8 cellular contexts compared by ENCODE assay signal in the genomic region with DNA sequence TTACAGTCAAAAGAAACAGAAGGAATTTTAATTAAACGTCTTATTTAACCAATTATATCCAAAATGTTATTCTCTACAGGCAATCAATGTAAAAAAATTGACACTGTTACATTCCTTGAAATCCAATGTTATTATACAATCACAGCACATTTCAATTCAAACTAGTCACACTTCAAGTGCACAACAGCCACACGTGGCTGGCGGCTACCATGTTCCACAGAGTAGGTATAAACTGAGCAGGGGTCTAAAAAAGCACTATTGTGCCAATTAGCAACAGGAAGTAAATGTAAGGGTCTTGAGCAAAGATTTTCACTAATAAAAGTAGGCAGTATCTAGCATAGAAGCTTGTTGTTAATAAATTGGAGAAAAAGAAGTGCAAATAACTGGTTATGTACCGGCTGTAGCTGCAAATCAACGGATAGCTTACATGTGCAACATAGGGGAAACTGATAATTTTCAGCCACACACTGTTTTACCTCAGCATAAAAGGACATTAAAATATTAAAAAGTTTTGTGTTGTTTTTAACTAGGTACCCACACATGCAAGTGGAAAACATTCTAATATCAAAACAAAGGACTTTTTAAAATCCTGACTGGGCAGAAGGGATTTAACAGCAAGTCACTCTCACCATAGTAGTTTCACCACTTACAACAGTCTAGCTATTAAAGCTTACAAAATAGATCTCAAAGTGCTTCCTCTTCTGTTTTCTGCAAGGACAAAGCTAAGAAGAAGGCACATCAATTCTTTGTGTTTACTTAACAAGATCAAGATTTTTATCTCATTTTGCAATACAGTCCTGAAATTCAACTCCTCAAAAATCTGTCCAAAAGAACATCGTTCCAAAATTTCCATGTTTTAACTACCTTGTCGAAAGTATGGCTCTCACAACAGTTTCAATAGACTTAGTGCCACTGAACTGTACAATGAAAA. TPM values are rescaled to one million over a fixed set of nuclear protein-coding genes. Genes with fewer than 3 reads are reported as not detected.
DNase-seq lines count a peak whose midpoint lies in the region; ATAC-seq and TF ChIP-seq lines count a peak whose summit lies in the region.

No MANE protein-coding gene starts in this region.

- intact Hi-C loops in CD14-positive monocyte (cut with micrococcal nuclease) = loop anchor here (5.0 kb wide), 4 partner anchors 38 to 943 kb away; a partner anchor contains a TSS
- intact Hi-C loops in posterior cingulate gyrus (cut with DNase I) = loop anchor here (5.0 kb wide), 1 partner anchor 243 kb away; a partner anchor contains a TSS

- H3K36me3 Mint-ChIP-seq in CD14-positive monocyte = peaks cover 2 to 14% of the 10 kb centered on the region in 2 donors

- no peak for TF ChIP-seq CTCF in CD14-positive monocyte (IDR thresholded peaks at IDR 0.05)
- TF ChIP-seq CTCF in astrocyte of the spinal cord (IDR thresholded peaks at IDR 0.05; ENCODE audit: low read depth, low read length) = no peak

- no peaks in the 10 kb centered on the region for H3K9me3 ChIP-seq in muscle layer of duodenum (ENCODE audit: control insufficient read depth in 1 of 2, low read length in 2 of 2)

- H3K27ac Mint-ChIP-seq in CD14-positive monocyte = peak overlapping the region; percentile 70 to 100 (median 100)

- peaks cover 14 to 63% of the 10 kb centered on the region in 2 donors for H3K4me1 ChIP-seq in muscle layer of duodenum (ENCODE audit: control insufficient read depth in 1 of 2, insufficient read depth in 2 of 2, low read length in 2 of 2)

- H3K4me1 Mint-ChIP-seq in CD14-positive monocyte = peaks cover 61% of the 10 kb centered on the region

- H3K4me3 Mint-ChIP-seq in CD14-positive monocyte = peak overlapping the region; percentile 4 to 68

- no peaks in the 10 kb centered on the region for H3K27me3 ChIP-seq in muscle layer of duodenum (ENCODE audit: low read depth, low read length)

- peak overlapping the region; percentile 88 for H3K4me3 ChIP-seq in astrocyte of the spinal cord (ENCODE audit: low read depth, low read length)
- H3K4me3 ChIP-seq in muscle layer of duodenum (ENCODE audit: low read depth in 1 of 2, low read length in 2 of 2) = peak overlapping the region; percentile 96 to 97

- peaks cover 0 to 19% of the 10 kb centered on the region in 2 donors for H3K36me3 ChIP-seq in muscle layer of duodenum (ENCODE audit: control insufficient read depth in 1 of 2, insufficient read depth in 2 of 2, low read length in 2 of 2)

- DNase-seq in CD14-positive monocyte (ENCODE audit: low spot score) (no peak), Kasumi-1 (lab: John Stamatoyannopoulos, UW) (peak; percentile 10 to 33), astrocyte of the spinal cord (ENCODE audit: low read depth, low spot score) (no peak), posterior cingulate gyrus (no peak)
- no peak for DNase-seq in central memory CD4-positive, alpha-beta T cell

- peak overlapping the region; percentile 100 for H3K27ac ChIP-seq in muscle layer of duodenum (ENCODE audit: low read length)

- H3K27me3 Mint-ChIP-seq in CD14-positive monocyte (ENCODE audit: low read depth in 3 of 3) = no peaks in the 10 kb centered on the region

- ATAC-seq in GM19452 (IDR thresholded peaks at IDR 0.05; ENCODE audit: unreplicated experiment) = no peak
- ATAC-seq in GM18519 (IDR thresholded peaks at IDR 0.05; ENCODE audit: low FRiP score, unreplicated experiment) = no peak

- in situ Hi-C loops in astrocyte of the spinal cord (cut with HindIII; ENCODE audit: low sequenced_read_pairs) = no loop called here

- no peaks in the 10 kb centered on the region for H3K9me3 Mint-ChIP-seq in CD14-positive monocyte

RNA-seq across cellular contexts. Expression of a gene that starts 2.5 kb away (rescaled TPM):
- polyA plus RNA-seq in CD14-positive monocyte = 100 to 1,000 TPM; 251 to 324 TPM

RNA-seq across cellular contexts. Expression of a gene that starts 25.2 kb away (rescaled TPM):
- 10 to 100 TPM; 26.9 to 30.4 TPM for polyA plus RNA-seq in CD14-positive monocyte

RNA-seq across cellular contexts. Expression of a gene that starts 38.7 kb away (rescaled TPM):
- polyA plus RNA-seq in CD14-positive monocyte = 10 to 100 TPM; 40.8 to 42.7 TPM

RNA-seq across cellular contexts. Expression of a gene that starts 59.9 kb away (rescaled TPM):
- not detected for polyA plus RNA-seq in CD14-positive monocyte

Comparison
In these comparisons a context has a peak if more than half of its experiments do, and no peak if none do; other contexts are left out.
1. DNase-seq: peak in Kasumi-1 (2 of 2); none in CD14-positive monocyte (single experiment), astrocyte of the spinal cord (single experiment), central memory CD4-positive, alpha-beta T cell (single experiment) and posterior cingulate gyrus (0 of 10).